In the genomic region with DNA sequence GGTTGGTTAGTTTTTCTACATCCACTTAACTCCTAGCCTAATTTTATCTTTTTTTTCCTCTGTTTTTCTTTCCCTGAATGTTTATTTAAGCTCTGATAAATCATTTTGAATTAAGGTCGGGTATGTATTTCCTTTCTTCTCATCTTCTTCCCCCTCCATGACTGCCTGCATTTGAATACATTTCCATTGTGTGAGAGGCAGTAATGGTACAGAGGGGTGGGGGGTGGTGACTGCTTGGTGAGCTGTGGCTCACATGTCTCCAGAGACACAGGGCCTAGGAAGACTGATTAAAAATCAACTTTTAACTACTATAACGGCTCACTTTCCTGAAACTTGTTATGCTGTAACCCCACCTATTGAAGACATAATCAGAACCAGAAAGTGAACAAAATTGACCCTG, we compare ENCODE assay signal across 20 cellular contexts. TPM values are rescaled to one million over a fixed set of nuclear protein-coding genes. Genes with fewer than 3 reads are reported as not detected.
DNase-seq lines count a peak whose midpoint lies in the region; ATAC-seq, FAIRE-seq and TF ChIP-seq lines count a peak whose summit lies in the region.
"Had no signal": no experiment of that assay in that cellular context is flagged by ENCODE, and none has a peak within 500 bp of the region (broad histone marks: within the 10 kb centered on the region; RNA-seq: fewer than 3 reads in every experiment).

No MANE protein-coding gene starts in this region.

- H3K27ac ChIP-seq in hepatocyte (peak overlapping the region; percentile 9), neural progenitor cell (no peak overlapping the region)
- H3K27ac ChIP-seq: C4-2B, left lung had no signal

- H3K4me2 ChIP-seq in hepatocyte (no peak overlapping the region), neural progenitor cell (peak overlapping the region; percentile 43)

- H3F3A ChIP-seq in neural progenitor cell (ENCODE audit: low read depth) = peaks cover 9% of the 10 kb centered on the region

- peaks cover 3% of the 10 kb centered on the region for H3K9me3 Mint-ChIP-seq in neural progenitor cell
- H3K9me3 Mint-ChIP-seq in effector memory CD8-positive, alpha-beta T cell = no peaks in the 10 kb centered on the region
- H3K9me3 Mint-ChIP-seq: activated T-cell treated with anti-CD3 and anti-CD28 coated beads, Interleukin-2, amount 50 U/mL, for 24 hours; T-cell had no signal

- H3K79me2 ChIP-seq in hepatocyte = peaks cover 86% of the 10 kb centered on the region
- H3K79me2 ChIP-seq in neural progenitor cell (ENCODE audit: low read depth) = peaks cover 38% of the 10 kb centered on the region

- DNase-seq in GM18507 (ENCODE audit: extremely low spot score, insufficient read length, low read depth) (no peak), NCI-H526 treated with DMSO at 0.1 percent for 48 hours (lab: John Stamatoyannopoulos, UW) (peak; percentile 77), hepatocyte (ENCODE audit: low spot score) (no peak), neural progenitor cell (ENCODE audit: low spot score) (no peak), nucleus accumbens (lab: John Stamatoyannopoulos, UW) (no peak)
- no peak for DNase-seq in effector memory CD8-positive, alpha-beta T cell
- DNase-seq: activated CD4-positive, alpha-beta T cell treated with anti-CD3 and anti-CD28 coated beads for 1 hour; activated CD8-positive, alpha-beta memory T cell treated with anti-CD3 and anti-CD28 coated beads for 24 hours; activated T-cell treated with anti-CD3 and anti-CD28 coated beads, Interleukin-2, amount 50 U/mL, for 24 hours; cortex of kidney; left lung; NCI-H1092 treated with DMSO at 0.1 percent for 48 hours; NCI-H2081; retina; T-cell had no signal

- no peak overlapping the region for H3K4me3 Mint-ChIP-seq in neural progenitor cell
- H3K4me3 Mint-ChIP-seq in effector memory CD8-positive, alpha-beta T cell = no peak overlapping the region
- H3K4me3 Mint-ChIP-seq: activated T-cell treated with anti-CD3 and anti-CD28 coated beads, Interleukin-2, amount 50 U/mL, for 24 hours; T-cell had no signal

- H3K27ac Mint-ChIP-seq in neural progenitor cell = no peak overlapping the region
- H3K27ac Mint-ChIP-seq in effector memory CD8-positive, alpha-beta T cell = no peak overlapping the region
- H3K27ac Mint-ChIP-seq: activated T-cell treated with anti-CD3 and anti-CD28 coated beads, Interleukin-2, amount 50 U/mL, for 24 hours; T-cell had no signal

- H3K27me3 ChIP-seq in hepatocyte (no peaks in the 10 kb centered on the region), neural progenitor cell (no peaks in the 10 kb centered on the region)
- H3K27me3 ChIP-seq: left lung had no signal

- H3K4me3 ChIP-seq in hepatocyte (no peak overlapping the region), neural progenitor cell (no peak overlapping the region)
- H3K4me3 ChIP-seq: left lung had no signal

- FAIRE-seq in GM18507 (lab: Jason Lieb, UNC) = peak; percentile 48
- FAIRE-seq: endothelial cell of umbilical vein had no signal

- H3K36me3 Mint-ChIP-seq in neural progenitor cell = peaks cover 6% of the 10 kb centered on the region
- no peaks in the 10 kb centered on the region for H3K36me3 Mint-ChIP-seq in effector memory CD8-positive, alpha-beta T cell (ENCODE audit: insufficient read depth)
- H3K36me3 Mint-ChIP-seq: T-cell had no signal

- H3K4me1 Mint-ChIP-seq in neural progenitor cell = peaks cover 17% of the 10 kb centered on the region
- no peaks in the 10 kb centered on the region for H3K4me1 Mint-ChIP-seq in effector memory CD8-positive, alpha-beta T cell (ENCODE audit: low read depth in 2 of 2)

- no peaks in the 10 kb centered on the region for H3K9me2 ChIP-seq in hepatocyte (replicated peaks; ENCODE audit: insufficient read depth)

- no peak overlapping the region for H3K9ac ChIP-seq in neural progenitor cell

- no peaks in the 10 kb centered on the region for H3K27me3 Mint-ChIP-seq in neural progenitor cell (ENCODE audit: insufficient read depth, low read depth)
- H3K27me3 Mint-ChIP-seq in effector memory CD8-positive, alpha-beta T cell = peaks cover 8 to 18% of the 10 kb centered on the region in 2 donors

- WGBS in hepatocyte (ENCODE audit: low lambda C conversion rate, missing lambda C conversion rate) = 54% methylated on average over 2 of the region's 2 CpGs

- ATAC-seq in HG03442 (IDR thresholded peaks at IDR 0.05; ENCODE audit: unreplicated experiment) (no peak), HG03097 (IDR thresholded peaks at IDR 0.05; ENCODE audit: low FRiP score, unreplicated experiment) (no peak)
- no peak for ATAC-seq in effector memory CD8-positive, alpha-beta T cell (replicated peaks)
- ATAC-seq: left lung, Panc1, T-cell had no signal

- no peak overlapping the region for H2AFZ ChIP-seq in hepatocyte
- H2AFZ ChIP-seq in neural progenitor cell (replicated peaks) = no peak overlapping the region

- H4K20me1 ChIP-seq in hepatocyte (ENCODE audit: insufficient read depth, poor library complexity, severe bottlenecking) (no peaks in the 10 kb centered on the region), neural progenitor cell (ENCODE audit: low read depth) (peaks cover 87% of the 10 kb centered on the region)

- TF ChIP-seq CTCF in hepatocyte (IDR thresholded peaks at IDR 0.05; ENCODE audit: poor library complexity) (no peak), neural progenitor cell (IDR thresholded peaks at IDR 0.05) (no peak)

- H3K36me3 ChIP-seq in hepatocyte (replicated peaks; ENCODE audit: insufficient read depth, low read depth) (no peaks in the 10 kb centered on the region), neural progenitor cell (no peaks in the 10 kb centered on the region)
- H3K36me3 ChIP-seq: left lung had no signal

- no peaks in the 10 kb centered on the region for H3K9me3 ChIP-seq in hepatocyte (ENCODE audit: low read depth)
- H3K9me3 ChIP-seq in neural progenitor cell (ENCODE audit: low read depth) = no peaks in the 10 kb centered on the region
- H3K9me3 ChIP-seq: left lung had no signal

- peaks cover 69% of the 10 kb centered on the region for H3K4me1 ChIP-seq in hepatocyte (ENCODE audit: insufficient read depth)
- peaks cover 33% of the 10 kb centered on the region for H3K4me1 ChIP-seq in neural progenitor cell

RNA-seq across cellular contexts. Expression of a gene that starts 58.0 kb away (rescaled TPM):
- 139 and 140 TPM in 2 replicates for total RNA-seq in hepatocyte
- polyA plus RNA-seq in hepatocyte = 104 and 122 TPM in 2 replicates
- total RNA-seq in neural progenitor cell (ENCODE audit: low replicate concordance) = 51.5 and 55.5 TPM in 2 replicates
